In the genomic region with DNA sequence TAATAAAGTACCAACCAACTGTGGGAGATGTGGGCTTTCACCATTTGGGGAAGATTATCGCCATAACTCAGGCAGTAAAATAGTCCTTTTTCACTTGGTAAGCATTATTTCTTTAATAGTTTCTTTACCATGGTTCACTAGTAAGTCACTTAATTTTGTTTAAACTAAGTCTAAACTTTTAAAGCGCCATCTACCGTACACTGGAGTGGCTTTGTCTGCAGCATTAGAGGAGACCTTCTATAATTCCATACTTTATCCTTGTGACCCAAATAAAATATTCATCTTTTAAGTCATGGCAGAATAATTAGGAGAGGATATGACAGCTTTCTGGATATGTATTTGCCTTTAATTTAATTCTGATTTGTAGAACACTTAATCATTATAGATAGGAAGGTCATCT, we compare ENCODE assay signal across 17 cellular contexts.
"Had no signal": no experiment of that assay in that cellular context is flagged by ENCODE, and none has a peak within 500 bp of the region (broad histone marks: within the 10 kb centered on the region; RNA-seq: fewer than 3 reads in every experiment).

No MANE protein-coding gene starts in this region.

- H3K27ac ChIP-seq: body of pancreas, epithelial cell of prostate, left ventricle myocardium inferior, sigmoid colon, upper lobe of right lung had no signal

- H3K27me3 ChIP-seq: body of pancreas, sigmoid colon, upper lobe of right lung had no signal

- H3K36me3 ChIP-seq: left ventricle myocardium inferior, sigmoid colon, upper lobe of right lung had no signal

- H3K4me1 ChIP-seq: body of pancreas, left ventricle myocardium inferior, sigmoid colon, upper lobe of right lung had no signal

- ATAC-seq: activated CD8-positive, alpha-beta T cell treated with anti-CD3 and anti-CD28 coated beads for 36 hours; body of pancreas; stimulated activated naive B cell treated with anti-CD40 and anti-IgM and Interleukin-4, amounts not matched to agents 10 μg/mL and 1 μg/mL and 100 μg/mL, for 72 hours; upper lobe of right lung had no signal

- H3K4me3 ChIP-seq: body of pancreas, left ventricle myocardium inferior, sigmoid colon, upper lobe of right lung had no signal

- H3K9me3 ChIP-seq: body of pancreas, sigmoid colon, upper lobe of right lung had no signal

- DNase-seq: activated CD4-positive, alpha-beta T cell treated with anti-CD3 and anti-CD28 coated beads for 48 hours; activated CD4-positive, CD25-positive, alpha-beta regulatory T cell; activated CD8-positive, alpha-beta T cell treated with anti-CD3 and anti-CD28 coated beads for 36 hours; activated naive CD4-positive, alpha-beta T cell treated with anti-CD3 and anti-CD28 coated beads for 36 hours; activated T-cell treated with anti-CD3 and anti-CD28 coated beads, Interleukin-2, amount 50 U/mL, for 1 hour; body of pancreas; caudate nucleus; endodermal cell; foreskin melanocyte; left ventricle myocardium inferior; mammary epithelial cell; occipital lobe; posterior cingulate gyrus; sigmoid colon; stimulated activated naive B cell treated with anti-CD40 and anti-IgM and Interleukin-4, amounts not matched to agents 10 μg/mL and 1 μg/mL and 100 μg/mL, for 72 hours; upper lobe of right lung had no signal
